Comparison of ENCODE assay signal across 35 cellular contexts in the genomic region with DNA sequence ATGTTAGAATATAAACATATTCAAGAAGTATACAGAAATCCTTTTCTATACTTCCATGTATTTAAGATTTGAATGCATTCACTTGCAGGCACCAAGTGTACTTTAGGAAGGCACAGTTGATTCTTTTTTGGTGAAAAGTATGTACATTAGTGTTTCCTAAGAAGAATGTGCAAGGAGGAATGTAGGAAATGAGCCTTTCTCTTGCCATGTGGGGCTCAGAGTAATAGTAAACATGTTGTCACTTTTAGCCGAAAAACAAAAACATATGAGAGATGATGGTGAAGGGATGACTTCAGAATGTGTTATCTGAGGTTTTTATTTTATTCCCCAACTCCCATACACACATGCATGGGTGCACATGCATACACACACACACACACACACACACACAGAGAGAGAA.
"Had no signal": no experiment of that assay in that cellular context is flagged by ENCODE, and none has a peak within 500 bp of the region (broad histone marks: within the 10 kb centered on the region; RNA-seq: fewer than 3 reads in every experiment).

No MANE protein-coding gene starts in this region.

- H3K4me1 Mint-ChIP-seq: T-helper 17 cell had no signal

- H3K4me3 Mint-ChIP-seq: activated CD4-positive, alpha-beta memory T cell treated with anti-CD3 and anti-CD28 coated beads for 36 hours; activated CD4-positive, alpha-beta T cell treated with anti-CD3 and anti-CD28 coated beads for 36 hours; activated CD4-positive, alpha-beta T cell treated with anti-CD3 and anti-CD28 coated beads, Interleukin-2, amount 10 ng/mL, durations not matched to agents 24 days and 14 days; activated CD8-positive, alpha-beta memory T cell treated with anti-CD3 and anti-CD28 coated beads, Interleukin-2, amount 10 ng/mL, durations not matched to agents 7 days and 5 days; activated CD8-positive, alpha-beta T cell treated with anti-CD3 and anti-CD28 coated beads, Interleukin-2, amount 10 ng/mL, durations not matched to agents 7 days and 5 days; activated naive CD4-positive, alpha-beta T cell treated with anti-CD3 and anti-CD28 coated beads for 36 hours; activated naive CD4-positive, alpha-beta T cell treated with anti-CD3 and anti-CD28 coated beads, Interleukin-2, amount 50 U/mL, for 24 hours; activated naive CD8-positive, alpha-beta T cell treated with anti-CD3 and anti-CD28 coated beads for 36 hours; activated naive CD8-positive, alpha-beta T cell treated with anti-CD3 and anti-CD28 coated beads, Interleukin-2, amount 50 U/mL, for 24 hours; activated T-helper 1 cell treated with anti-CD3 and anti-CD28 coated beads, Interleukin-12 subunit alpha, Interleukin-12 subunit beta, Interleukin-2, Interleukin-4 antibody, amounts not matched to agents 30 ng/mL and 10 ng/mL and 1 ng/mL, durations not matched to agents 14 hours and 24 hours and 36 hours; central memory CD8-positive, alpha-beta T cell; dendritic cell treated with granulocyte-macrophage colony-stimulating factor and Interleukin-4, amounts not matched to agents 40 ng/mL and 50 ng/mL, for 4 days; endodermal cell; T-helper 17 cell; T-helper 2 cell treated with Interferon-gamma antibody and Interleukin-4, amounts not matched to agents 5 μg/mL and 100 μg/mL, for 36 hours had no signal

- H3K27me3 ChIP-seq: ascending aorta, brain microvascular endothelial cell, dorsolateral prefrontal cortex, foreskin keratinocyte, gastrocnemius medialis, heart left ventricle had no signal

- H3K36me3 Mint-ChIP-seq: activated CD4-positive, alpha-beta memory T cell treated with anti-CD3 and anti-CD28 coated beads for 36 hours; activated naive CD4-positive, alpha-beta T cell treated with anti-CD3 and anti-CD28 coated beads, Interleukin-2, amount 50 U/mL, for 24 hours; activated naive CD8-positive, alpha-beta T cell treated with anti-CD3 and anti-CD28 coated beads for 36 hours had no signal

- H3K27ac Mint-ChIP-seq: activated CD4-positive, alpha-beta memory T cell treated with anti-CD3 and anti-CD28 coated beads for 36 hours; activated CD4-positive, alpha-beta T cell treated with anti-CD3 and anti-CD28 coated beads for 36 hours; activated CD4-positive, alpha-beta T cell treated with anti-CD3 and anti-CD28 coated beads, Interleukin-2, amount 10 ng/mL, durations not matched to agents 24 days and 14 days; activated CD8-positive, alpha-beta memory T cell treated with anti-CD3 and anti-CD28 coated beads, Interleukin-2, amount 10 ng/mL, durations not matched to agents 7 days and 5 days; activated CD8-positive, alpha-beta T cell treated with anti-CD3 and anti-CD28 coated beads, Interleukin-2, amount 10 ng/mL, durations not matched to agents 7 days and 5 days; activated naive CD4-positive, alpha-beta T cell treated with anti-CD3 and anti-CD28 coated beads for 36 hours; activated naive CD4-positive, alpha-beta T cell treated with anti-CD3 and anti-CD28 coated beads, Interleukin-2, amount 50 U/mL, for 24 hours; activated naive CD8-positive, alpha-beta T cell treated with anti-CD3 and anti-CD28 coated beads for 36 hours; activated naive CD8-positive, alpha-beta T cell treated with anti-CD3 and anti-CD28 coated beads, Interleukin-2, amount 50 U/mL, for 24 hours; activated T-helper 1 cell treated with anti-CD3 and anti-CD28 coated beads, Interleukin-12 subunit alpha, Interleukin-12 subunit beta, Interleukin-2, Interleukin-4 antibody, amounts not matched to agents 30 ng/mL and 10 ng/mL and 1 ng/mL, durations not matched to agents 14 hours and 24 hours and 36 hours; activated T-helper 2 cell treated with anti-CD3 and anti-CD28 coated beads, Interferon-gamma antibody, Interleukin-2, Interleukin-4, amounts not matched to agents 10 μg/mL and 5 μg/mL and 100 μg/mL, durations not matched to agents 14 hours and 24 hours and 36 hours; dendritic cell treated with granulocyte-macrophage colony-stimulating factor and Interleukin-4, amounts not matched to agents 40 ng/mL and 50 ng/mL, for 4 days; endodermal cell; T-helper 17 cell; T-helper 2 cell treated with Interferon-gamma antibody and Interleukin-4, amounts not matched to agents 5 μg/mL and 100 μg/mL, for 36 hours had no signal

- FAIRE-seq: bronchial epithelial cell had no signal

- DNase-seq: activated CD4-positive, alpha-beta memory T cell treated with anti-CD3 and anti-CD28 coated beads for 36 hours; activated CD4-positive, alpha-beta T cell treated with anti-CD3 and anti-CD28 coated beads for 36 hours; activated CD4-positive, alpha-beta T cell treated with anti-CD3 and anti-CD28 coated beads, Interleukin-2, amount 10 ng/mL, durations not matched to agents 24 days and 14 days; activated CD4-positive, CD25-positive, alpha-beta regulatory T cell; activated CD4-positive, CD25-positive, alpha-beta regulatory T cell treated with anti-CD3 and anti-CD28 coated beads, Interleukin-2, amount 50 U/mL, for 72 hours; activated CD8-positive, alpha-beta memory T cell treated with anti-CD3 and anti-CD28 coated beads, Interleukin-2, amount 10 ng/mL, durations not matched to agents 7 days and 5 days; activated CD8-positive, alpha-beta memory T cell treated with anti-CD3 and anti-CD28 coated beads, Interleukin-2, amount 50 U/mL, for 4 hours; activated CD8-positive, alpha-beta T cell treated with anti-CD3 and anti-CD28 coated beads, Interleukin-2, amount 10 ng/mL, durations not matched to agents 7 days and 5 days; activated effector memory CD4-positive, alpha-beta T cell treated with anti-CD3 and anti-CD28 coated beads, Interleukin-2, amount 50 U/mL, for 16 hours; activated naive CD4-positive, alpha-beta T cell treated with anti-CD3 and anti-CD28 coated beads for 36 hours; activated naive CD8-positive, alpha-beta T cell treated with anti-CD3 and anti-CD28 coated beads for 36 hours; activated naive CD8-positive, alpha-beta T cell treated with anti-CD3 and anti-CD28 coated beads, Interleukin-2, amount 50 U/mL, for 24 hours; activated T-cell treated with anti-CD3 and anti-CD28 coated beads, Interleukin-2, amount 50 U/mL, for 1 hour; activated T-cell treated with anti-CD3 and anti-CD28 coated beads, Interleukin-2, amount 50 U/mL, for 48 hours; brain microvascular endothelial cell; dorsolateral prefrontal cortex; effector memory CD4-positive, alpha-beta T cell; endodermal cell; foreskin keratinocyte; gastrocnemius medialis; glutamatergic neuron; heart left ventricle; T-helper 1 cell; T-helper 17 cell; T1000 had no signal

- H3K4me1 ChIP-seq: ascending aorta, foreskin keratinocyte, gastrocnemius medialis had no signal

- H3K9me3 Mint-ChIP-seq: activated CD4-positive, alpha-beta memory T cell treated with anti-CD3 and anti-CD28 coated beads for 36 hours; activated CD4-positive, alpha-beta T cell treated with anti-CD3 and anti-CD28 coated beads, Interleukin-2, amount 10 ng/mL, durations not matched to agents 24 days and 14 days; activated naive CD4-positive, alpha-beta T cell treated with anti-CD3 and anti-CD28 coated beads for 36 hours; activated naive CD4-positive, alpha-beta T cell treated with anti-CD3 and anti-CD28 coated beads, Interleukin-2, amount 50 U/mL, for 24 hours; activated naive CD8-positive, alpha-beta T cell treated with anti-CD3 and anti-CD28 coated beads for 36 hours; activated naive CD8-positive, alpha-beta T cell treated with anti-CD3 and anti-CD28 coated beads, Interleukin-2, amount 50 U/mL, for 24 hours; activated T-helper 1 cell treated with anti-CD3 and anti-CD28 coated beads, Interleukin-12 subunit alpha, Interleukin-12 subunit beta, Interleukin-2, Interleukin-4 antibody, amounts not matched to agents 30 ng/mL and 10 ng/mL and 1 ng/mL, durations not matched to agents 14 hours and 24 hours and 36 hours; activated T-helper 2 cell treated with anti-CD3 and anti-CD28 coated beads, Interferon-gamma antibody, Interleukin-2, Interleukin-4, amounts not matched to agents 10 μg/mL and 5 μg/mL and 100 μg/mL, durations not matched to agents 14 hours and 24 hours and 36 hours; central memory CD8-positive, alpha-beta T cell; dendritic cell treated with granulocyte-macrophage colony-stimulating factor and Interleukin-4, amounts not matched to agents 40 ng/mL and 50 ng/mL, for 4 days; endodermal cell; T-helper 2 cell treated with Interferon-gamma antibody and Interleukin-4, amounts not matched to agents 5 μg/mL and 100 μg/mL, for 36 hours had no signal

- H3K27ac ChIP-seq: ascending aorta, brain microvascular endothelial cell, coronary artery, dorsolateral prefrontal cortex, foreskin keratinocyte, gastrocnemius medialis, heart left ventricle had no signal

- H3K4me3 ChIP-seq: ascending aorta, coronary artery, dorsolateral prefrontal cortex, gastrocnemius medialis, heart left ventricle had no signal

- ATAC-seq: activated CD4-positive, alpha-beta T cell treated with anti-CD3 and anti-CD28 coated beads for 36 hours; activated CD8-positive, alpha-beta memory T cell treated with anti-CD3 and anti-CD28 coated beads, Interleukin-2, amount 10 ng/mL, durations not matched to agents 7 days and 5 days; activated CD8-positive, alpha-beta T cell treated with anti-CD3 and anti-CD28 coated beads, Interleukin-2, amount 10 ng/mL, durations not matched to agents 7 days and 5 days; activated naive CD8-positive, alpha-beta T cell treated with anti-CD3 and anti-CD28 coated beads, Interleukin-2, amount 50 U/mL, for 24 hours; esophagus mucosa; foreskin keratinocyte; gastrocnemius medialis; heart left ventricle; T-helper 17 cell had no signal

- H3K27me3 Mint-ChIP-seq: activated CD8-positive, alpha-beta memory T cell treated with anti-CD3 and anti-CD28 coated beads, Interleukin-2, amount 10 ng/mL, durations not matched to agents 7 days and 5 days; activated naive CD4-positive, alpha-beta T cell treated with anti-CD3 and anti-CD28 coated beads, Interleukin-2, amount 50 U/mL, for 24 hours; activated naive CD8-positive, alpha-beta T cell treated with anti-CD3 and anti-CD28 coated beads for 36 hours; activated naive CD8-positive, alpha-beta T cell treated with anti-CD3 and anti-CD28 coated beads, Interleukin-2, amount 50 U/mL, for 24 hours; central memory CD8-positive, alpha-beta T cell had no signal

- H3K9me3 ChIP-seq: ascending aorta, gastrocnemius medialis, heart left ventricle had no signal

- H3K36me3 ChIP-seq: ascending aorta, brain microvascular endothelial cell, gastrocnemius medialis, heart left ventricle had no signal
